ENCODE assay signal across 1 cellular context in genomic region chr5:159680095-159680494, GRCh38.
A peak's percentile ranks its signal among the peaks of the same experiment; 100 is the strongest.
TF ChIP-seq lines count a peak whose summit lies in the region.

No MANE protein-coding gene starts in this region.

TF ChIP-seq in K562, 482 proteins besides CTCF, POLR2A, EP300 and RAD21 (continued from another document):
- 0 out of 3 replicates have a peak, but pooled peaks of 1 of the 2 experiments have one; percentile 37 for TF ChIP-seq CBX3 (IDR thresholded peaks at IDR 0.05; ENCODE audit: borderline replicate concordance in 1 of 2, low read length in 2 of 2)
- TF ChIP-seq ZC3H11A (IDR thresholded peaks at IDR 0.05; ENCODE audit: low read depth, low read length) = no peak
- TF ChIP-seq KLF16 (IDR thresholded peaks at IDR 0.05) = no peak
- no peak for TF ChIP-seq MBD2 (IDR thresholded peaks at IDR 0.05; ENCODE audit: borderline replicate concordance, low read depth)
- peak; percentile 93 for TF ChIP-seq CBX5 (IDR thresholded peaks at IDR 0.05; ENCODE audit: borderline replicate concordance, low read depth)
- no peak for TF ChIP-seq SLC30A9 (CRISPR knock-in tag; IDR thresholded peaks at IDR 0.05)
- TF ChIP-seq ZFP36 (IDR thresholded peaks at IDR 0.05; ENCODE audit: low read depth, low read length, partially characterized antibody) = peak; percentile 70
- no peak for TF ChIP-seq ATF3 (IDR thresholded peaks at IDR 0.05)
- TF ChIP-seq ATF3 (CRISPR knock-in tag; conservative IDR thresholded peaks at IDR 0.05) = no peak
- no peak for TF ChIP-seq TBL1XR1 (IDR thresholded peaks at IDR 0.05; ENCODE audit: low read length in 2 of 2)
